In genomic region chr17:11997972-11998233, GRCh38 we compare ENCODE assay signal across 8 cellular contexts. TPM values are rescaled to one million over a fixed set of nuclear protein-coding genes. Genes with fewer than 3 reads are reported as not detected.
DNase-seq lines count a peak whose midpoint lies in the region; ATAC-seq, FAIRE-seq and TF ChIP-seq lines count a peak whose summit lies in the region.

No MANE protein-coding gene starts in this region.

- no peaks in the 10 kb centered on the region for H3K9me3 Mint-ChIP-seq in activated naive CD4-positive, alpha-beta T cell treated with anti-CD3 and anti-CD28 coated beads for 36 hours
- H3K9me3 Mint-ChIP-seq in astrocyte (ENCODE audit: unreplicated experiment) (no peaks in the 10 kb centered on the region), type B pancreatic cell (no peaks in the 10 kb centered on the region)

- H3K9ac ChIP-seq in astrocyte (ENCODE audit: low read length) = peak overlapping the region; percentile 93

- peaks cover 5% of the 10 kb centered on the region for H3K36me3 Mint-ChIP-seq in activated naive CD4-positive, alpha-beta T cell treated with anti-CD3 and anti-CD28 coated beads for 36 hours (ENCODE audit: low read depth)
- H3K36me3 Mint-ChIP-seq in astrocyte (ENCODE audit: low read depth, unreplicated experiment) (no peaks in the 10 kb centered on the region), type B pancreatic cell (peaks cover 3% of the 10 kb centered on the region)

- ATAC-seq in lower lobe of right lung = no peak
- ATAC-seq in GM21390 (IDR thresholded peaks at IDR 0.05; ENCODE audit: unreplicated experiment) = no peak
- ATAC-seq in GM19455 (IDR thresholded peaks at IDR 0.05; ENCODE audit: unreplicated experiment) = no peak

- H4K20me1 ChIP-seq in astrocyte (ENCODE audit: insufficient read depth, low read length) = no peaks in the 10 kb centered on the region

- H3K4me3 ChIP-seq in astrocyte (ENCODE audit: insufficient read depth, low read depth, low read length) = peak overlapping the region; percentile 92
- H3K4me3 ChIP-seq in lower lobe of right lung = peak overlapping the region; percentile 77

- peak overlapping the region; percentile 97 for H3K4me2 ChIP-seq in astrocyte (ENCODE audit: low read length)

- H3K4me1 Mint-ChIP-seq in activated naive CD4-positive, alpha-beta T cell treated with anti-CD3 and anti-CD28 coated beads for 36 hours (ENCODE audit: low read depth) = peaks cover 20% of the 10 kb centered on the region
- H3K4me1 Mint-ChIP-seq in astrocyte (ENCODE audit: low read depth, unreplicated experiment) = no peaks in the 10 kb centered on the region
- no peaks in the 10 kb centered on the region for H3K4me1 Mint-ChIP-seq in type B pancreatic cell (ENCODE audit: unreplicated experiment)

- intact Hi-C loops in activated naive CD4-positive, alpha-beta T cell treated with anti-CD3 and anti-CD28 coated beads for 36 hours (cut with micrococcal nuclease) = loop anchor here (1.0 to 10.0 kb wide), 5 partner anchors 22 to 1263 kb away; partner anchors contain the start of genes ELAC2, MAP2K4 and TMEM220
- intact Hi-C loops in lower lobe of right lung (cut with DNase I) = no loop called here

- H3K79me2 ChIP-seq in astrocyte (ENCODE audit: insufficient read depth, low read length) = peaks cover 13% of the 10 kb centered on the region

- H3K4me1 ChIP-seq in astrocyte (ENCODE audit: insufficient read depth, low read length) (peaks cover 3% of the 10 kb centered on the region), lower lobe of right lung (peaks cover 16% of the 10 kb centered on the region)

- no peak for DNase-seq in activated naive CD4-positive, alpha-beta T cell treated with anti-CD3 and anti-CD28 coated beads for 36 hours
- DNase-seq in activated naive CD4-positive, alpha-beta T cell treated with Interleukin-2 at 50 U/mL for 16 hours = no peak
- DNase-seq in astrocyte (ENCODE audit: low read depth) = no peak
- DNase-seq in lower lobe of right lung = no peak
- DNase-seq in type B pancreatic cell (ENCODE audit: extremely low spot score, unreplicated experiment) = no peak
- DNase-seq in DMS153 treated with DMSO at 0.1 percent for 48 hours (lab: John Stamatoyannopoulos, UW; ENCODE audit: unreplicated experiment) = no peak

- H3K36me3 ChIP-seq in astrocyte (ENCODE audit: insufficient read depth, low read length) (no peaks in the 10 kb centered on the region), lower lobe of right lung (no peaks in the 10 kb centered on the region)

- peak overlapping the region; percentile 88 for H3K4me3 Mint-ChIP-seq in activated naive CD4-positive, alpha-beta T cell treated with anti-CD3 and anti-CD28 coated beads for 36 hours
- H3K4me3 Mint-ChIP-seq in astrocyte (ENCODE audit: unreplicated experiment) (peak overlapping the region; percentile 90), type B pancreatic cell (peak overlapping the region; percentile 98)

- no peak for FAIRE-seq in astrocyte (lab: Jason Lieb, UNC)

- peak overlapping the region; percentile 82 for H3K27ac Mint-ChIP-seq in activated naive CD4-positive, alpha-beta T cell treated with anti-CD3 and anti-CD28 coated beads for 36 hours
- H3K27ac Mint-ChIP-seq in astrocyte (ENCODE audit: unreplicated experiment) = peak overlapping the region; percentile 71
- peak overlapping the region; percentile 94 for H3K27ac Mint-ChIP-seq in type B pancreatic cell

- no peaks in the 10 kb centered on the region for H3K27me3 Mint-ChIP-seq in activated naive CD4-positive, alpha-beta T cell treated with anti-CD3 and anti-CD28 coated beads for 36 hours (ENCODE audit: low read depth)
- H3K27me3 Mint-ChIP-seq in astrocyte (ENCODE audit: low read depth, unreplicated experiment) (no peaks in the 10 kb centered on the region), type B pancreatic cell (no peaks in the 10 kb centered on the region)

- TF ChIP-seq CTCF in astrocyte (IDR thresholded peaks at IDR 0.05; ENCODE audit: insufficient read depth, low read depth, low read length) (no peak), lower lobe of right lung (IDR thresholded peaks at IDR 0.05) (no peak), type B pancreatic cell (conservative IDR thresholded peaks at IDR 0.05) (no peak)

- H3K27me3 ChIP-seq in astrocyte (ENCODE audit: insufficient read depth, low read length) (no peaks in the 10 kb centered on the region), lower lobe of right lung (ENCODE audit: low read depth) (no peaks in the 10 kb centered on the region)

- peak overlapping the region; percentile 79 for H3K27ac ChIP-seq in astrocyte (ENCODE audit: low read depth, low read length)
- peak overlapping the region; percentile 97 for H3K27ac ChIP-seq in lower lobe of right lung

- CTCF ChIA-PET in activated naive CD4-positive, alpha-beta T cell treated with anti-CD3 and anti-CD28 coated beads for 36 hours (lab: Charles Lee) = no interaction called here

- H2AFZ ChIP-seq in astrocyte (ENCODE audit: low read depth, low read length) = peak overlapping the region; percentile 99

- no peaks in the 10 kb centered on the region for H3K9me3 ChIP-seq in astrocyte (ENCODE audit: insufficient read depth, low read depth, low read length)
- H3K9me3 ChIP-seq in lower lobe of right lung = no peaks in the 10 kb centered on the region

RNA-seq across cellular contexts. Expression of gene ZNF18, which starts 0.6 kb away (rescaled TPM):
- 1 to 10 TPM; 8.1 to 8.2 TPM for total RNA-seq in activated naive CD4-positive, alpha-beta T cell treated with anti-CD3 and anti-CD28 coated beads for 36 hours
- total RNA-seq in astrocyte (8.3 and 9.9 TPM in 2 replicates), lower lobe of right lung (7.2 TPM), type B pancreatic cell (ENCODE audit: low replicate concordance) (7.3 and 8.2 TPM in 2 replicates)

RNA-seq across cellular contexts. Expression of gene MAP2K4, which starts 22.8 kb away (rescaled TPM):
- total RNA-seq in activated naive CD4-positive, alpha-beta T cell treated with anti-CD3 and anti-CD28 coated beads for 36 hours = 10 to 100 TPM; 22.5 to 23.5 TPM
- 37.5 and 42.5 TPM in 2 replicates for total RNA-seq in astrocyte
- 33.0 TPM for total RNA-seq in lower lobe of right lung
- total RNA-seq in type B pancreatic cell (ENCODE audit: low replicate concordance) = 45.1 and 49.6 TPM in 2 replicates
